In genomic region chr13:93957371-93957770, GRCh38 we compare ENCODE assay signal across 6 cellular contexts.
"Had no signal": no experiment of that assay in that cellular context is flagged by ENCODE, and none has a peak within 500 bp of the region (broad histone marks: within the 10 kb centered on the region; RNA-seq: fewer than 3 reads in every experiment).

No MANE protein-coding gene starts in this region.

- H3K4me3 ChIP-seq: GM23248, K562 had no signal

- H3K27ac ChIP-seq: GM23248 had no signal

- ATAC-seq: HCT116, K562 had no signal

- DNase-seq: GM23248, H9, IMR-90, KG1 had no signal
